1 cellular context compared by ENCODE assay signal in genomic region chr1:26349196-26349885, GRCh38.
TF ChIP-seq lines count a peak whose summit lies in the region.

No MANE protein-coding gene starts in this region.

TF ChIP-seq in IMR-90, 13 proteins besides CTCF, POLR2A, EP300 and RAD21:
- TF ChIP-seq SMC3 (IDR thresholded peaks at IDR 0.05; ENCODE audit: low read depth, low read length) (no peak), ELK1 (IDR thresholded peaks at IDR 0.05; ENCODE audit: borderline replicate concordance, low read depth, low read length) (no peak), FOS (IDR thresholded peaks at IDR 0.05; ENCODE audit: low read depth, low read length) (no peak), MAFK (IDR thresholded peaks at IDR 0.05; ENCODE audit: low read depth, low read length) (no peak), MXI1 (IDR thresholded peaks at IDR 0.05; ENCODE audit: borderline replicate concordance, low read depth, low read length) (no peak), CEBPB (IDR thresholded peaks at IDR 0.05; ENCODE audit: low read depth, low read length) (no peak), NFE2L2 (IDR thresholded peaks at IDR 0.05; ENCODE audit: low read depth, low read length) (no peak), RFX5 (IDR thresholded peaks at IDR 0.05; ENCODE audit: low read depth, low read length) (no peak), RCOR1 (IDR thresholded peaks at IDR 0.05; ENCODE audit: insufficient replicate concordance, low read length) (no peak), BHLHE40 (IDR thresholded peaks at IDR 0.05; ENCODE audit: low read depth, low read length) (no peak), MAZ (IDR thresholded peaks at IDR 0.05; ENCODE audit: borderline replicate concordance, low read depth, low read length) (no peak), USF2 (IDR thresholded peaks at IDR 0.05; ENCODE audit: low read depth, low read length) (no peak)
